1 cellular context compared by ENCODE assay signal in genomic region chr22:18145676-18146388, GRCh38.
A peak's percentile ranks its signal among the peaks of the same experiment; 100 is the strongest.
TF ChIP-seq lines count a peak whose summit lies in the region.

No MANE protein-coding gene starts in this region.

TF ChIP-seq in K562, 482 proteins besides CTCF, POLR2A, EP300 and RAD21 (continued from another document):
- TF ChIP-seq, protein P1, sequence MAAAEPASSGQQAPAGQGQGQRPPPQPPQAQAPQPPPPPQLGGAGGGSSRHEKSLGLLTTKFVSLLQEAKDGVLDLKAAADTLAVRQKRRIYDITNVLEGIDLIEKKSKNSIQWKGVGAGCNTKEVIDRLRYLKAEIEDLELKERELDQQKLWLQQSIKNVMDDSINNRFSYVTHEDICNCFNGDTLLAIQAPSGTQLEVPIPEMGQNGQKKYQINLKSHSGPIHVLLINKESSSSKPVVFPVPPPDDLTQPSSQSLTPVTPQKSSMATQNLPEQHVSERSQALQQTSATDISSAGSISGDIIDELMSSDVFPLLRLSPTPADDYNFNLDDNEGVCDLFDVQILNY (CRISPR knock-in tag; IDR thresholded peaks at IDR 0.05) = no peak
- TF ChIP-seq SOX6 (IDR thresholded peaks at IDR 0.05) (peak; percentile 71; the same call in 1 of the 2 replicates), IRF9 (tag; IDR thresholded peaks at IDR 0.05) (no peak), FOXA3 (CRISPR knock-in tag; conservative IDR thresholded peaks at IDR 0.05 in 1 of 2, IDR thresholded peaks at IDR 0.05 in 1 of 2) (peak in 1 of 2 experiments; percentile 58; a peak in 2 of 4 replicates), NR1H2 (CRISPR knock-in tag; IDR thresholded peaks at IDR 0.05) (no peak), ZNF76 (CRISPR knock-in tag; IDR thresholded peaks at IDR 0.05; ENCODE audit: borderline replicate concordance) (0 out of 2 replicates have a peak, but pooled peaks have one; percentile 21), LEF1 (IDR thresholded peaks at IDR 0.05) (peak; percentile 87; the same call in 1 of the 2 replicates), BCOR (IDR thresholded peaks at IDR 0.05) (peak; percentile 21; the same call in 1 of the 2 replicates)
- TF ChIP-seq, protein P2, sequence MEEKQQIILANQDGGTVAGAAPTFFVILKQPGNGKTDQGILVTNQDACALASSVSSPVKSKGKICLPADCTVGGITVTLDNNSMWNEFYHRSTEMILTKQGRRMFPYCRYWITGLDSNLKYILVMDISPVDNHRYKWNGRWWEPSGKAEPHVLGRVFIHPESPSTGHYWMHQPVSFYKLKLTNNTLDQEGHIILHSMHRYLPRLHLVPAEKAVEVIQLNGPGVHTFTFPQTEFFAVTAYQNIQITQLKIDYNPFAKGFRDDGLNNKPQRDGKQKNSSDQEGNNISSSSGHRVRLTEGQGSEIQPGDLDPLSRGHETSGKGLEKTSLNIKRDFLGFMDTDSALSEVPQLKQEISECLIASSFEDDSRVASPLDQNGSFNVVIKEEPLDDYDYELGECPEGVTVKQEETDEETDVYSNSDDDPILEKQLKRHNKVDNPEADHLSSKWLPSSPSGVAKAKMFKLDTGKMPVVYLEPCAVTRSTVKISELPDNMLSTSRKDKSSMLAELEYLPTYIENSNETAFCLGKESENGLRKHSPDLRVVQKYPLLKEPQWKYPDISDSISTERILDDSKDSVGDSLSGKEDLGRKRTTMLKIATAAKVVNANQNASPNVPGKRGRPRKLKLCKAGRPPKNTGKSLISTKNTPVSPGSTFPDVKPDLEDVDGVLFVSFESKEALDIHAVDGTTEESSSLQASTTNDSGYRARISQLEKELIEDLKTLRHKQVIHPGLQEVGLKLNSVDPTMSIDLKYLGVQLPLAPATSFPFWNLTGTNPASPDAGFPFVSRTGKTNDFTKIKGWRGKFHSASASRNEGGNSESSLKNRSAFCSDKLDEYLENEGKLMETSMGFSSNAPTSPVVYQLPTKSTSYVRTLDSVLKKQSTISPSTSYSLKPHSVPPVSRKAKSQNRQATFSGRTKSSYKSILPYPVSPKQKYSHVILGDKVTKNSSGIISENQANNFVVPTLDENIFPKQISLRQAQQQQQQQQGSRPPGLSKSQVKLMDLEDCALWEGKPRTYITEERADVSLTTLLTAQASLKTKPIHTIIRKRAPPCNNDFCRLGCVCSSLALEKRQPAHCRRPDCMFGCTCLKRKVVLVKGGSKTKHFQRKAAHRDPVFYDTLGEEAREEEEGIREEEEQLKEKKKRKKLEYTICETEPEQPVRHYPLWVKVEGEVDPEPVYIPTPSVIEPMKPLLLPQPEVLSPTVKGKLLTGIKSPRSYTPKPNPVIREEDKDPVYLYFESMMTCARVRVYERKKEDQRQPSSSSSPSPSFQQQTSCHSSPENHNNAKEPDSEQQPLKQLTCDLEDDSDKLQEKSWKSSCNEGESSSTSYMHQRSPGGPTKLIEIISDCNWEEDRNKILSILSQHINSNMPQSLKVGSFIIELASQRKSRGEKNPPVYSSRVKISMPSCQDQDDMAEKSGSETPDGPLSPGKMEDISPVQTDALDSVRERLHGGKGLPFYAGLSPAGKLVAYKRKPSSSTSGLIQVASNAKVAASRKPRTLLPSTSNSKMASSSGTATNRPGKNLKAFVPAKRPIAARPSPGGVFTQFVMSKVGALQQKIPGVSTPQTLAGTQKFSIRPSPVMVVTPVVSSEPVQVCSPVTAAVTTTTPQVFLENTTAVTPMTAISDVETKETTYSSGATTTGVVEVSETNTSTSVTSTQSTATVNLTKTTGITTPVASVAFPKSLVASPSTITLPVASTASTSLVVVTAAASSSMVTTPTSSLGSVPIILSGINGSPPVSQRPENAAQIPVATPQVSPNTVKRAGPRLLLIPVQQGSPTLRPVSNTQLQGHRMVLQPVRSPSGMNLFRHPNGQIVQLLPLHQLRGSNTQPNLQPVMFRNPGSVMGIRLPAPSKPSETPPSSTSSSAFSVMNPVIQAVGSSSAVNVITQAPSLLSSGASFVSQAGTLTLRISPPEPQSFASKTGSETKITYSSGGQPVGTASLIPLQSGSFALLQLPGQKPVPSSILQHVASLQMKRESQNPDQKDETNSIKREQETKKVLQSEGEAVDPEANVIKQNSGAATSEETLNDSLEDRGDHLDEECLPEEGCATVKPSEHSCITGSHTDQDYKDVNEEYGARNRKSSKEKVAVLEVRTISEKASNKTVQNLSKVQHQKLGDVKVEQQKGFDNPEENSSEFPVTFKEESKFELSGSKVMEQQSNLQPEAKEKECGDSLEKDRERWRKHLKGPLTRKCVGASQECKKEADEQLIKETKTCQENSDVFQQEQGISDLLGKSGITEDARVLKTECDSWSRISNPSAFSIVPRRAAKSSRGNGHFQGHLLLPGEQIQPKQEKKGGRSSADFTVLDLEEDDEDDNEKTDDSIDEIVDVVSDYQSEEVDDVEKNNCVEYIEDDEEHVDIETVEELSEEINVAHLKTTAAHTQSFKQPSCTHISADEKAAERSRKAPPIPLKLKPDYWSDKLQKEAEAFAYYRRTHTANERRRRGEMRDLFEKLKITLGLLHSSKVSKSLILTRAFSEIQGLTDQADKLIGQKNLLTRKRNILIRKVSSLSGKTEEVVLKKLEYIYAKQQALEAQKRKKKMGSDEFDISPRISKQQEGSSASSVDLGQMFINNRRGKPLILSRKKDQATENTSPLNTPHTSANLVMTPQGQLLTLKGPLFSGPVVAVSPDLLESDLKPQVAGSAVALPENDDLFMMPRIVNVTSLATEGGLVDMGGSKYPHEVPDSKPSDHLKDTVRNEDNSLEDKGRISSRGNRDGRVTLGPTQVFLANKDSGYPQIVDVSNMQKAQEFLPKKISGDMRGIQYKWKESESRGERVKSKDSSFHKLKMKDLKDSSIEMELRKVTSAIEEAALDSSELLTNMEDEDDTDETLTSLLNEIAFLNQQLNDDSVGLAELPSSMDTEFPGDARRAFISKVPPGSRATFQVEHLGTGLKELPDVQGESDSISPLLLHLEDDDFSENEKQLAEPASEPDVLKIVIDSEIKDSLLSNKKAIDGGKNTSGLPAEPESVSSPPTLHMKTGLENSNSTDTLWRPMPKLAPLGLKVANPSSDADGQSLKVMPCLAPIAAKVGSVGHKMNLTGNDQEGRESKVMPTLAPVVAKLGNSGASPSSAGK (IDR thresholded peaks at IDR 0.05) = 0 out of 2 replicates have a peak, but pooled peaks have one; percentile 20
- TF ChIP-seq, protein P3, sequence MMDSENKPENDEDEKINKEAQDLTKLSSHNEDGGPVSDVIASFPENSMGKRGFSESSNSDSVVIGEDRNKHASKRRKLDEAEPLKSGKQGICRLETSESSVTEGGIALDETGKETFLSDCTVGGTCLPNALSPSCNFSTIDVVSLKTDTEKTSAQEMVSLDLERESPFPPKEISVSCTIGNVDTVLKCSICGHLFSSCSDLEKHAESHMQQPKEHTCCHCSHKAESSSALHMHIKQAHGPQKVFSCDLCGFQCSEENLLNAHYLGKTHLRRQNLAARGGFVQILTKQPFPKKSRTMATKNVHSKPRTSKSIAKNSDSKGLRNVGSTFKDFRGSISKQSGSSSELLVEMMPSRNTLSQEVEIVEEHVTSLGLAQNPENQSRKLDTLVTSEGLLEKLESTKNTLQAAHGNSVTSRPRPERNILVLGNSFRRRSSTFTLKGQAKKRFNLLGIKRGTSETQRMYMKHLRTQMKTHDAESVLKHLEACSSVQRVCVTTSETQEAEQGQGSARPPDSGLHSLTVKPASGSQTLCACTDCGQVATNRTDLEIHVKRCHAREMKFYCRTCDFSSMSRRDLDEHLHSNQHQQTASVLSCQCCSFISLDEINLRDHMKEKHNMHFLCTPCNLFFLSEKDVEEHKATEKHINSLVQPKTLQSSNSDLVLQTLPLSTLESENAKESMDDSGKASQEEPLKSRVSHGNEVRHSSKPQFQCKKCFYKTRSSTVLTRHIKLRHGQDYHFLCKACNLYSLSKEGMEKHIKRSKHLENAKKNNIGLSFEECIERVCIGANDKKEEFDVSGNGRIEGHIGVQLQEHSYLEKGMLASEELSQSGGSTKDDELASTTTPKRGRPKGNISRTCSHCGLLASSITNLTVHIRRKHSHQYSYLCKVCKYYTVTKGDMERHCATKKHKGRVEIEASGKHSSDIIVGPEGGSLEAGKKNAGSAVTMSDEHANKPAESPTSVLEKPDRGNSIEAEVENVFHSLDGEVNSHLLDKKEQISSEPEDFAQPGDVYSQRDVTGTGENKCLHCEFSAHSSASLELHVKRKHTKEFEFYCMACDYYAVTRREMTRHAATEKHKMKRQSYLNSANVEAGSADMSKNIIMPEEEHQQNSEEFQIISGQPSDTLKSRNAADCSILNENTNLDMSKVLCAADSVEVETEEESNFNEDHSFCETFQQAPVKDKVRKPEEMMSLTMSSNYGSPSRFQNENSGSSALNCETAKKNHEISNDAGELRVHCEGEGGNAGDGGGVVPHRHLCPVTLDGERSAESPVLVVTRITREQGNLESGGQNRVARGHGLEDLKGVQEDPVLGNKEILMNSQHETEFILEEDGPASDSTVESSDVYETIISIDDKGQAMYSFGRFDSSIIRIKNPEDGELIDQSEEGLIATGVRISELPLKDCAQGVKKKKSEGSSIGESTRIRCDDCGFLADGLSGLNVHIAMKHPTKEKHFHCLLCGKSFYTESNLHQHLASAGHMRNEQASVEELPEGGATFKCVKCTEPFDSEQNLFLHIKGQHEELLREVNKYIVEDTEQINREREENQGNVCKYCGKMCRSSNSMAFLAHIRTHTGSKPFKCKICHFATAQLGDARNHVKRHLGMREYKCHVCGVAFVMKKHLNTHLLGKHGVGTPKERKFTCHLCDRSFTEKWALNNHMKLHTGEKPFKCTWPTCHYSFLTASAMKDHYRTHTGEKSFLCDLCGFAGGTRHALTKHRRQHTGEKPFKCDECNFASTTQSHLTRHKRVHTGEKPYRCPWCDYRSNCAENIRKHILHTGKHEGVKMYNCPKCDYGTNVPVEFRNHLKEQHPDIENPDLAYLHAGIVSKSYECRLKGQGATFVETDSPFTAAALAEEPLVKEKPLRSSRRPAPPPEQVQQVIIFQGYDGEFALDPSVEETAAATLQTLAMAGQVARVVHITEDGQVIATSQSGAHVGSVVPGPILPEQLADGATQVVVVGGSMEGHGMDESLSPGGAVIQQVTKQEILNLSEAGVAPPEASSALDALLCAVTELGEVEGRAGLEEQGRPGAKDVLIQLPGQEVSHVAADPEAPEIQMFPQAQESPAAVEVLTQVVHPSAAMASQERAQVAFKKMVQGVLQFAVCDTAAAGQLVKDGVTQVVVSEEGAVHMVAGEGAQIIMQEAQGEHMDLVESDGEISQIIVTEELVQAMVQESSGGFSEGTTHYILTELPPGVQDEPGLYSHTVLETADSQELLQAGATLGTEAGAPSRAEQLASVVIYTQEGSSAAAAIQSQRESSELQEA (IDR thresholded peaks at IDR 0.05; ENCODE audit: low read depth) = peak; percentile 84
- TF ChIP-seq, protein P4, sequence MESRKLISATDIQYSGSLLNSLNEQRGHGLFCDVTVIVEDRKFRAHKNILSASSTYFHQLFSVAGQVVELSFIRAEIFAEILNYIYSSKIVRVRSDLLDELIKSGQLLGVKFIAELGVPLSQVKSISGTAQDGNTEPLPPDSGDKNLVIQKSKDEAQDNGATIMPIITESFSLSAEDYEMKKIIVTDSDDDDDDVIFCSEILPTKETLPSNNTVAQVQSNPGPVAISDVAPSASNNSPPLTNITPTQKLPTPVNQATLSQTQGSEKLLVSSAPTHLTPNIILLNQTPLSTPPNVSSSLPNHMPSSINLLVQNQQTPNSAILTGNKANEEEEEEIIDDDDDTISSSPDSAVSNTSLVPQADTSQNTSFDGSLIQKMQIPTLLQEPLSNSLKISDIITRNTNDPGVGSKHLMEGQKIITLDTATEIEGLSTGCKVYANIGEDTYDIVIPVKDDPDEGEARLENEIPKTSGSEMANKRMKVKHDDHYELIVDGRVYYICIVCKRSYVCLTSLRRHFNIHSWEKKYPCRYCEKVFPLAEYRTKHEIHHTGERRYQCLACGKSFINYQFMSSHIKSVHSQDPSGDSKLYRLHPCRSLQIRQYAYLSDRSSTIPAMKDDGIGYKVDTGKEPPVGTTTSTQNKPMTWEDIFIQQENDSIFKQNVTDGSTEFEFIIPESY (CRISPR knock-in tag; IDR thresholded peaks at IDR 0.05) = peak; percentile 61; the same call in 1 of the 2 replicates
